Comparison of ENCODE assay signal across 24 cellular contexts in genomic region chr6:90247262-90247661, GRCh38. TPM values are rescaled to one million over a fixed set of nuclear protein-coding genes. Genes with fewer than 3 reads are reported as not detected.
A peak's percentile ranks its signal among the peaks of the same experiment; 100 is the strongest.
DNase-seq lines count a peak whose midpoint lies in the region; ATAC-seq and FAIRE-seq lines count a peak whose summit lies in the region.
"Had no signal": no experiment of that assay in that cellular context is flagged by ENCODE, and none has a peak within 500 bp of the region (broad histone marks: within the 10 kb centered on the region; RNA-seq: fewer than 3 reads in every experiment).

No MANE protein-coding gene starts in this region.

- POLR2A ChIA-PET in activated CD4-positive, alpha-beta memory T cell treated with anti-CD3 and anti-CD28 coated beads for 36 hours (lab: Charles Lee) = interaction anchor here (0.6 to 0.7 kb wide), 2 partner anchors 121 to 151 kb away, joined by 3 to 4 read pairs; no protein-coding TSS in a partner anchor
- POLR2A ChIA-PET in activated CD4-positive, alpha-beta memory T cell treated with anti-CD3 and anti-CD28 coated beads, Interleukin-2, amount 10 ng/mL, durations not matched to agents 7 days and 5 days (lab: Charles Lee) = interaction anchor here (0.6 kb wide), 1 partner anchor 49 kb away, joined by 3 read pairs; no protein-coding TSS in a partner anchor

- peak overlapping the region; percentile 14 for H3K27ac Mint-ChIP-seq in activated CD4-positive, alpha-beta memory T cell treated with anti-CD3 and anti-CD28 coated beads for 36 hours
- H3K27ac Mint-ChIP-seq in activated CD4-positive, alpha-beta memory T cell treated with anti-CD3 and anti-CD28 coated beads, Interleukin-2, amount 10 ng/mL, durations not matched to agents 7 days and 5 days = no peak overlapping the region
- H3K27ac Mint-ChIP-seq in stimulated activated naive CD8-positive, alpha-beta T cell treated with anti-CD3 and anti-CD28 coated beads, Interleukin-15, Interleukin-2, amounts not matched to agents 100 ng/mL and 50 ng/mL, for 24 hours = peak overlapping the region; percentile 76
- no peak overlapping the region for H3K27ac Mint-ChIP-seq in stimulated activated naive CD8-positive, alpha-beta T cell treated with anti-CD3 and anti-CD28 coated beads, Interleukin-15, amount 100 ng/mL, for 72 hours
- peak overlapping the region; percentile 99 for H3K27ac Mint-ChIP-seq in activated naive CD8-positive, alpha-beta T cell treated with anti-CD3 and anti-CD28 coated beads, Interleukin-2, amount 50 U/mL, for 24 hours

- no peaks in the 10 kb centered on the region for H3K36me3 ChIP-seq in small intestine (ENCODE audit: control insufficient read depth in 2 of 2, insufficient read depth in 2 of 2, low read length in 2 of 2)
- H3K36me3 ChIP-seq: MG63 had no signal

- H3K4me1 ChIP-seq in small intestine (ENCODE audit: control insufficient read depth in 2 of 2, insufficient read depth in 1 of 2, low read depth in 1 of 2, low read length in 1 of 2) = no peaks in the 10 kb centered on the region
- H3K4me1 ChIP-seq: Peyer's patch had no signal

- CTCF ChIA-PET in activated CD4-positive, alpha-beta memory T cell treated with anti-CD3 and anti-CD28 coated beads for 36 hours (lab: Charles Lee) = interaction anchor here (0.6 kb wide), 2 partner anchors 27 to 402 kb away, joined by 3 to 4 read pairs; no protein-coding TSS in a partner anchor
- CTCF ChIA-PET in activated CD4-positive, alpha-beta memory T cell treated with anti-CD3 and anti-CD28 coated beads, Interleukin-2, amount 10 ng/mL, durations not matched to agents 7 days and 5 days (lab: Charles Lee) = interaction anchor here (1.0 kb wide), 1 partner anchor 307 kb away, joined by 4 read pairs; no protein-coding TSS in a partner anchor

- H3K27me3 ChIP-seq in small intestine (ENCODE audit: control insufficient read depth in 2 of 2, insufficient read depth in 2 of 2, low read length in 2 of 2) = no peaks in the 10 kb centered on the region
- H3K27me3 ChIP-seq: BLaER1, MG63, Peyer's patch had no signal

- peaks cover 49% of the 10 kb centered on the region for H3K4me1 Mint-ChIP-seq in activated CD4-positive, alpha-beta memory T cell treated with anti-CD3 and anti-CD28 coated beads for 36 hours (ENCODE audit: low read depth)
- H3K4me1 Mint-ChIP-seq in activated CD4-positive, alpha-beta memory T cell treated with anti-CD3 and anti-CD28 coated beads, Interleukin-2, amount 10 ng/mL, durations not matched to agents 7 days and 5 days = peaks cover 30% of the 10 kb centered on the region
- peaks cover 95% of the 10 kb centered on the region for H3K4me1 Mint-ChIP-seq in stimulated activated naive CD8-positive, alpha-beta T cell treated with anti-CD3 and anti-CD28 coated beads, Interleukin-15, Interleukin-2, amounts not matched to agents 100 ng/mL and 50 ng/mL, for 24 hours (ENCODE audit: low read depth)
- H3K4me1 Mint-ChIP-seq in stimulated activated naive CD8-positive, alpha-beta T cell treated with anti-CD3 and anti-CD28 coated beads, Interleukin-15, amount 100 ng/mL, for 72 hours = peaks cover 85% of the 10 kb centered on the region
- peaks cover 88% of the 10 kb centered on the region for H3K4me1 Mint-ChIP-seq in activated naive CD8-positive, alpha-beta T cell treated with anti-CD3 and anti-CD28 coated beads, Interleukin-2, amount 50 U/mL, for 24 hours

- no peak overlapping the region for H3K4me3 Mint-ChIP-seq in activated CD4-positive, alpha-beta memory T cell treated with anti-CD3 and anti-CD28 coated beads for 36 hours
- no peak overlapping the region for H3K4me3 Mint-ChIP-seq in activated CD4-positive, alpha-beta memory T cell treated with anti-CD3 and anti-CD28 coated beads, Interleukin-2, amount 10 ng/mL, durations not matched to agents 7 days and 5 days
- peak overlapping the region; percentile 5 for H3K4me3 Mint-ChIP-seq in stimulated activated naive CD8-positive, alpha-beta T cell treated with anti-CD3 and anti-CD28 coated beads, Interleukin-15, Interleukin-2, amounts not matched to agents 100 ng/mL and 50 ng/mL, for 24 hours
- no peak overlapping the region for H3K4me3 Mint-ChIP-seq in stimulated activated naive CD8-positive, alpha-beta T cell treated with anti-CD3 and anti-CD28 coated beads, Interleukin-15, amount 100 ng/mL, for 72 hours
- peak overlapping the region; percentile 9 for H3K4me3 Mint-ChIP-seq in activated naive CD8-positive, alpha-beta T cell treated with anti-CD3 and anti-CD28 coated beads, Interleukin-2, amount 50 U/mL, for 24 hours
- H3K4me3 Mint-ChIP-seq: CD4-positive, CD25-positive, alpha-beta regulatory T cell had no signal

- DNase-seq in activated CD4-positive, alpha-beta memory T cell treated with anti-CD3 and anti-CD28 coated beads for 36 hours = no peak
- no peak for DNase-seq in activated CD4-positive, alpha-beta memory T cell treated with anti-CD3 and anti-CD28 coated beads, Interleukin-2, amount 10 ng/mL, durations not matched to agents 7 days and 5 days
- DNase-seq in stimulated activated naive CD8-positive, alpha-beta T cell treated with anti-CD3 and anti-CD28 coated beads, Interleukin-15, amount 100 ng/mL, for 72 hours = no peak
- DNase-seq in activated naive CD8-positive, alpha-beta T cell treated with anti-CD3 and anti-CD28 coated beads, Interleukin-2, amount 50 U/mL, for 24 hours = no peak
- DNase-seq in NCI-H82 (lab: John Stamatoyannopoulos, UW) = no peak
- no peak for DNase-seq in T-helper 9 cell
- DNase-seq in small intestine = no peak
- DNase-seq: 8988T; ACHN; CD4-positive, CD25-positive, alpha-beta regulatory T cell; DMS53; GM23248; H7; KG1; MG63; NCI-H1105 treated with DMSO at 0.1 percent for 48 hours; NCI-H1694; NCI-H2081; NCI-H2227 treated with DMSO at 0.1 percent for 48 hours; NCI-H526 treated with DMSO at 0.1 percent for 48 hours; Peyer's patch; SHP77 treated with DMSO at 0.1 percent for 48 hours had no signal

- H3K36me3 Mint-ChIP-seq in activated CD4-positive, alpha-beta memory T cell treated with anti-CD3 and anti-CD28 coated beads for 36 hours = peaks cover 50% of the 10 kb centered on the region
- H3K36me3 Mint-ChIP-seq in activated CD4-positive, alpha-beta memory T cell treated with anti-CD3 and anti-CD28 coated beads, Interleukin-2, amount 10 ng/mL, durations not matched to agents 7 days and 5 days (ENCODE audit: low read depth) = peaks cover 28% of the 10 kb centered on the region
- H3K36me3 Mint-ChIP-seq in stimulated activated naive CD8-positive, alpha-beta T cell treated with anti-CD3 and anti-CD28 coated beads, Interleukin-15, Interleukin-2, amounts not matched to agents 100 ng/mL and 50 ng/mL, for 24 hours (ENCODE audit: low read depth) = peaks cover 85% of the 10 kb centered on the region
- H3K36me3 Mint-ChIP-seq in activated naive CD8-positive, alpha-beta T cell treated with anti-CD3 and anti-CD28 coated beads, Interleukin-2, amount 50 U/mL, for 24 hours (ENCODE audit: low read depth) = peaks cover 83% of the 10 kb centered on the region

- H3K27ac ChIP-seq in small intestine (ENCODE audit: low read depth in 1 of 2, low read length in 1 of 2) = no peak overlapping the region
- H3K27ac ChIP-seq: BLaER1, GM23248, Peyer's patch had no signal

- no peak for ATAC-seq in stimulated activated naive CD8-positive, alpha-beta T cell treated with anti-CD3 and anti-CD28 coated beads, Interleukin-15, amount 100 ng/mL, for 72 hours
- ATAC-seq in activated naive CD8-positive, alpha-beta T cell treated with anti-CD3 and anti-CD28 coated beads, Interleukin-2, amount 50 U/mL, for 24 hours = no peak

- H3K9me3 ChIP-seq in small intestine (ENCODE audit: control insufficient read depth, low read depth) = no peaks in the 10 kb centered on the region
- H3K9me3 ChIP-seq: BLaER1, MG63, Peyer's patch had no signal

- no peak overlapping the region for H3K4me3 ChIP-seq in small intestine (ENCODE audit: low read depth in 1 of 2, low read length in 2 of 2)
- H3K4me3 ChIP-seq: BLaER1, GM23248, MG63, Peyer's patch had no signal

- intact Hi-C loops in activated CD4-positive, alpha-beta memory T cell treated with anti-CD3 and anti-CD28 coated beads for 36 hours (cut with micrococcal nuclease) = no loop called here

- no peaks in the 10 kb centered on the region for H3K9me3 Mint-ChIP-seq in activated CD4-positive, alpha-beta memory T cell treated with anti-CD3 and anti-CD28 coated beads for 36 hours
- no peaks in the 10 kb centered on the region for H3K9me3 Mint-ChIP-seq in activated CD4-positive, alpha-beta memory T cell treated with anti-CD3 and anti-CD28 coated beads, Interleukin-2, amount 10 ng/mL, durations not matched to agents 7 days and 5 days
- H3K9me3 Mint-ChIP-seq in stimulated activated naive CD8-positive, alpha-beta T cell treated with anti-CD3 and anti-CD28 coated beads, Interleukin-15, Interleukin-2, amounts not matched to agents 100 ng/mL and 50 ng/mL, for 24 hours = no peaks in the 10 kb centered on the region
- H3K9me3 Mint-ChIP-seq in stimulated activated naive CD8-positive, alpha-beta T cell treated with anti-CD3 and anti-CD28 coated beads, Interleukin-15, amount 100 ng/mL, for 72 hours = peaks cover 4 to 6% of the 10 kb centered on the region in 2 donors
- no peaks in the 10 kb centered on the region for H3K9me3 Mint-ChIP-seq in activated naive CD8-positive, alpha-beta T cell treated with anti-CD3 and anti-CD28 coated beads, Interleukin-2, amount 50 U/mL, for 24 hours

- no peak for FAIRE-seq in small intestine (lab: Jason Lieb, UNC)

- H3K27me3 Mint-ChIP-seq in activated CD4-positive, alpha-beta memory T cell treated with anti-CD3 and anti-CD28 coated beads for 36 hours = no peaks in the 10 kb centered on the region
- H3K27me3 Mint-ChIP-seq in activated CD4-positive, alpha-beta memory T cell treated with anti-CD3 and anti-CD28 coated beads, Interleukin-2, amount 10 ng/mL, durations not matched to agents 7 days and 5 days = no peaks in the 10 kb centered on the region
- H3K27me3 Mint-ChIP-seq in stimulated activated naive CD8-positive, alpha-beta T cell treated with anti-CD3 and anti-CD28 coated beads, Interleukin-15, Interleukin-2, amounts not matched to agents 100 ng/mL and 50 ng/mL, for 24 hours = no peaks in the 10 kb centered on the region
- H3K27me3 Mint-ChIP-seq in stimulated activated naive CD8-positive, alpha-beta T cell treated with anti-CD3 and anti-CD28 coated beads, Interleukin-15, amount 100 ng/mL, for 72 hours = no peaks in the 10 kb centered on the region
- no peaks in the 10 kb centered on the region for H3K27me3 Mint-ChIP-seq in activated naive CD8-positive, alpha-beta T cell treated with anti-CD3 and anti-CD28 coated beads, Interleukin-2, amount 50 U/mL, for 24 hours

RNA-seq across cellular contexts. Expression of gene BACH2, which starts 49.4 kb away (rescaled TPM):
- total RNA-seq in activated CD4-positive, alpha-beta memory T cell treated with anti-CD3 and anti-CD28 coated beads for 36 hours = 10 to 100 TPM; 49.2 to 55.4 TPM
- 10 to 100 TPM; 30.3 to 31.1 TPM for total RNA-seq in activated CD4-positive, alpha-beta memory T cell treated with anti-CD3 and anti-CD28 coated beads, Interleukin-2, amount 10 ng/mL, durations not matched to agents 7 days and 5 days
- under 1 TPM in 2 of 3 donors, not detected in 1; under 0.01 to 0.67 TPM for polyA plus RNA-seq in small intestine
- polyA plus RNA-seq: GM23248 had no signal

Comparison
In these comparisons a context has a peak if more than half of its experiments do, and no peak if none do; other contexts are left out.
1. H3K27ac Mint-ChIP-seq: peak in activated CD4-positive, alpha-beta memory T cell treated with anti-CD3 and anti-CD28 coated beads for 36 hours (single experiment), stimulated activated naive CD8-positive, alpha-beta T cell treated with anti-CD3 and anti-CD28 coated beads, Interleukin-15, Interleukin-2, amounts not matched to agents 100 ng/mL and 50 ng/mL, for 24 hours (single experiment) and activated naive CD8-positive, alpha-beta T cell treated with anti-CD3 and anti-CD28 coated beads, Interleukin-2, amount 50 U/mL, for 24 hours (single experiment); none in activated CD4-positive, alpha-beta memory T cell treated with anti-CD3 and anti-CD28 coated beads, Interleukin-2, amount 10 ng/mL, durations not matched to agents 7 days and 5 days (single experiment) and stimulated activated naive CD8-positive, alpha-beta T cell treated with anti-CD3 and anti-CD28 coated beads, Interleukin-15, amount 100 ng/mL, for 72 hours (0 of 2).
2. H3K4me3 Mint-ChIP-seq: peak in stimulated activated naive CD8-positive, alpha-beta T cell treated with anti-CD3 and anti-CD28 coated beads, Interleukin-15, Interleukin-2, amounts not matched to agents 100 ng/mL and 50 ng/mL, for 24 hours (single experiment) and activated naive CD8-positive, alpha-beta T cell treated with anti-CD3 and anti-CD28 coated beads, Interleukin-2, amount 50 U/mL, for 24 hours (single experiment); none in activated CD4-positive, alpha-beta memory T cell treated with anti-CD3 and anti-CD28 coated beads for 36 hours (single experiment), activated CD4-positive, alpha-beta memory T cell treated with anti-CD3 and anti-CD28 coated beads, Interleukin-2, amount 10 ng/mL, durations not matched to agents 7 days and 5 days (single experiment) and stimulated activated naive CD8-positive, alpha-beta T cell treated with anti-CD3 and anti-CD28 coated beads, Interleukin-15, amount 100 ng/mL, for 72 hours (0 of 2).